ENCODE assay signal across 5 cellular contexts in genomic region chr4:8635897-8636554, GRCh38. TPM values are rescaled to one million over a fixed set of nuclear protein-coding genes. Genes with fewer than 3 reads are reported as not detected.
"Had no signal": no experiment of that assay in that cellular context is flagged by ENCODE, and none has a peak within 500 bp of the region (broad histone marks: within the 10 kb centered on the region; RNA-seq: fewer than 3 reads in every experiment).

No MANE protein-coding gene starts in this region.

RNA-seq across cellular contexts. Expression of gene CPZ, which starts 43.5 kb away (rescaled TPM):
- total RNA-seq: activated CD4-positive, alpha-beta memory T cell treated with anti-CD3 and anti-CD28 coated beads for 36 hours; activated CD4-positive, alpha-beta T cell treated with anti-CD3 and anti-CD28 coated beads, Interleukin-2, amount 10 ng/mL, durations not matched to agents 24 days and 14 days; mononuclear cell had no signal

RNA-seq across cellular contexts. Expression of gene GPR78, which starts 55.8 kb away (rescaled TPM):
- total RNA-seq: activated CD4-positive, alpha-beta memory T cell treated with anti-CD3 and anti-CD28 coated beads for 36 hours; activated CD4-positive, alpha-beta T cell treated with anti-CD3 and anti-CD28 coated beads, Interleukin-2, amount 10 ng/mL, durations not matched to agents 24 days and 14 days; esophagus muscularis mucosa; mononuclear cell; thyroid gland had no signal
